In genomic region chr16:50547944-50548658, GRCh38 we compare ENCODE assay signal across 8 cellular contexts. TPM values are rescaled to one million over a fixed set of nuclear protein-coding genes. Genes with fewer than 3 reads are reported as not detected.
DNase-seq lines count a peak whose midpoint lies in the region; ATAC-seq, FAIRE-seq and TF ChIP-seq lines count a peak whose summit lies in the region.

Gene NKD1, plus strand, starts transcription at chr16:50548396. Its CDS starts 158 bp downstream, at chr16:50548554.

- H3K4me1 ChIP-seq in right cardiac atrium (ENCODE audit: control insufficient read depth, insufficient read depth, low read length) (no peaks in the 10 kb centered on the region), psoas muscle (no peaks in the 10 kb centered on the region)

- H3K27ac ChIP-seq in right cardiac atrium (ENCODE audit: low read length) = no peak within 1 kb of the TSS
- H3K27ac ChIP-seq in psoas muscle = no peak within 1 kb of the TSS

- H3K9me3 ChIP-seq in right cardiac atrium (ENCODE audit: control insufficient read depth, low read length) (no peaks in the 10 kb centered on the region), psoas muscle (no peaks in the 10 kb centered on the region)

- intact Hi-C loops in right cardiac atrium (cut with DNase I) (no loop called here), psoas muscle (cut with DNase I) (loop anchor here in 1 of 2 donors (5.0 to 10.0 kb wide), 2 partner anchors 119 to 257 kb away; no protein-coding TSS in a partner anchor)

- DNase-seq in CMK (ENCODE audit: low read depth) (peak; percentile 20), HUDEP-2 (lab: John Stamatoyannopoulos, UW; ENCODE audit: unreplicated experiment in 76 of 76) (peak in 43 of 76 experiments; percentile 1 to 63 (median 30)), SW480 (ENCODE audit: low spot score) (peak; percentile 86), right cardiac atrium (peak; percentile 67 to 88 (median 87)), psoas muscle (peak; percentile 75 to 79), urothelium cell line (ENCODE audit: low spot score) (peak; percentile 90)
- peak; percentile 15 for DNase-seq in activated naive CD8-positive, alpha-beta T cell treated with anti-CD3 and anti-CD28 coated beads, Interleukin-2, amount 50 U/mL, for 16 hours (ENCODE audit: low read depth, low spot score)

- 1% methylated on average over 91 of the region's 91 CpGs for WGBS in right cardiac atrium
- WGBS in psoas muscle, 3 donors = 1% methylated on average over 32 to 91 of the region's 91 CpGs

- H3K27me3 ChIP-seq in right cardiac atrium (ENCODE audit: control insufficient read depth, insufficient read depth) (no peaks in the 10 kb centered on the region), psoas muscle (ENCODE audit: insufficient read depth in 3 of 3, low read length in 2 of 3) (peaks cover 0 to 30% (median 4%) of the 10 kb centered on the region in 3 donors)

- H3K36me3 ChIP-seq in psoas muscle (ENCODE audit: insufficient read depth in 1 of 2, low read depth in 1 of 2) = no peaks in the 10 kb centered on the region

- TF ChIP-seq CTCF in psoas muscle (IDR thresholded peaks at IDR 0.05) = no peak

- H3K4me3 ChIP-seq in right cardiac atrium (ENCODE audit: low read length) = peak within 1 kb of the TSS; percentile 89
- peak within 1 kb of the TSS; percentile 74 for H3K4me3 ChIP-seq in psoas muscle

- ATAC-seq in GM21367 (IDR thresholded peaks at IDR 0.05; ENCODE audit: unreplicated experiment) (peak; percentile 59), right cardiac atrium (peak; percentile 93), psoas muscle (peak; percentile 87 to 96 (median 92))

- peak; percentile 88 for FAIRE-seq in urothelium cell line (lab: Jason Lieb, UNC)

RNA-seq across cellular contexts. Expression of gene NKD1, which starts in this region (rescaled TPM):
- 1 to 10 TPM; 1.1 to 3.2 (median 2.1) TPM for total RNA-seq in right cardiac atrium
- polyA plus RNA-seq in right cardiac atrium = 0.68 TPM
- total RNA-seq in psoas muscle = under 1 TPM; 0.22 to 0.45 (median 0.34) TPM
- polyA plus RNA-seq in psoas muscle = under 1 TPM; 0.04 to 0.16 (median 0.08) TPM

Comparison
In these comparisons a context has a peak if more than half of its experiments do, and no peak if none do; other contexts are left out.
1. Peak in DNase-seq, ATAC-seq and H3K4me3 ChIP-seq in psoas muscle; RNA of the gene not detected or under 1 TPM.
2. DNase-seq: peak in every context shown above with its lines; median percentile 90 in urothelium cell line; 87 in right cardiac atrium; 86 in SW480; 77 in psoas muscle; 30 in HUDEP-2; 20 in CMK; 15 in activated naive CD8-positive, alpha-beta T cell treated with anti-CD3 and anti-CD28 coated beads, Interleukin-2, amount 50 U/mL, for 16 hours.